1 cellular context compared by ENCODE assay signal in the genomic region with DNA sequence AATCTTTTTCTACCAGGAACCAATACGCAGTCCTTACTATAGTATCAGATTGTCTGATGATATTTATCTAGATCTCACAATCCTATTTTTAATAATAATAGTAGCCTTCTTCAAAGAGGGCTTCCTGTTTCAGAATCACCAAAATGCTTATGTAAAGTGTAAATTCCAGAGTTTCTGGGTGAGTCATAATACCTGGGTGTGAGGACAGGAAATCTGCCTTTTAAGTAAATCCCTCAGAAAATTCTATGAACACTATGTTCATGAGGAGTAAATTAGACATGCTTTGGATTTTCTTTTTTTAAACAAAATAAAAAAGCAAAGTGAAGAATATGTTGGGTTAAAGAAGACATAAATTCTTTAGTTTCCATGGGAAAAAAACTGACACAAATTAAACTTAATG.
TF ChIP-seq lines count a peak whose summit lies in the region.

No MANE protein-coding gene starts in this region.

TF ChIP-seq in SK-N-SH treated with all-trans-retinoic acid at 6 μM for 48 hours, 23 proteins besides CTCF, POLR2A, EP300 and RAD21 (continued from another document):
- TF ChIP-seq, protein P1, sequence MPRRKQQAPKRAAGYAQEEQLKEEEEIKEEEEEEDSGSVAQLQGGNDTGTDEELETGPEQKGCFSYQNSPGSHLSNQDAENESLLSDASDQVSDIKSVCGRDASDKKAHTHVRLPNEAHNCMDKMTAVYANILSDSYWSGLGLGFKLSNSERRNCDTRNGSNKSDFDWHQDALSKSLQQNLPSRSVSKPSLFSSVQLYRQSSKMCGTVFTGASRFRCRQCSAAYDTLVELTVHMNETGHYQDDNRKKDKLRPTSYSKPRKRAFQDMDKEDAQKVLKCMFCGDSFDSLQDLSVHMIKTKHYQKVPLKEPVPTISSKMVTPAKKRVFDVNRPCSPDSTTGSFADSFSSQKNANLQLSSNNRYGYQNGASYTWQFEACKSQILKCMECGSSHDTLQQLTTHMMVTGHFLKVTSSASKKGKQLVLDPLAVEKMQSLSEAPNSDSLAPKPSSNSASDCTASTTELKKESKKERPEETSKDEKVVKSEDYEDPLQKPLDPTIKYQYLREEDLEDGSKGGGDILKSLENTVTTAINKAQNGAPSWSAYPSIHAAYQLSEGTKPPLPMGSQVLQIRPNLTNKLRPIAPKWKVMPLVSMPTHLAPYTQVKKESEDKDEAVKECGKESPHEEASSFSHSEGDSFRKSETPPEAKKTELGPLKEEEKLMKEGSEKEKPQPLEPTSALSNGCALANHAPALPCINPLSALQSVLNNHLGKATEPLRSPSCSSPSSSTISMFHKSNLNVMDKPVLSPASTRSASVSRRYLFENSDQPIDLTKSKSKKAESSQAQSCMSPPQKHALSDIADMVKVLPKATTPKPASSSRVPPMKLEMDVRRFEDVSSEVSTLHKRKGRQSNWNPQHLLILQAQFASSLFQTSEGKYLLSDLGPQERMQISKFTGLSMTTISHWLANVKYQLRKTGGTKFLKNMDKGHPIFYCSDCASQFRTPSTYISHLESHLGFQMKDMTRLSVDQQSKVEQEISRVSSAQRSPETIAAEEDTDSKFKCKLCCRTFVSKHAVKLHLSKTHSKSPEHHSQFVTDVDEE (CRISPR knock-in tag; IDR thresholded peaks at IDR 0.05), result no peak
- TF ChIP-seq ZNF70 (CRISPR knock-in tag; IDR thresholded peaks at IDR 0.05), result no peak
- TF ChIP-seq TCF4 (CRISPR knock-in tag; IDR thresholded peaks at IDR 0.05; ENCODE audit: borderline replicate concordance), result no peak
- TF ChIP-seq, protein P2, sequence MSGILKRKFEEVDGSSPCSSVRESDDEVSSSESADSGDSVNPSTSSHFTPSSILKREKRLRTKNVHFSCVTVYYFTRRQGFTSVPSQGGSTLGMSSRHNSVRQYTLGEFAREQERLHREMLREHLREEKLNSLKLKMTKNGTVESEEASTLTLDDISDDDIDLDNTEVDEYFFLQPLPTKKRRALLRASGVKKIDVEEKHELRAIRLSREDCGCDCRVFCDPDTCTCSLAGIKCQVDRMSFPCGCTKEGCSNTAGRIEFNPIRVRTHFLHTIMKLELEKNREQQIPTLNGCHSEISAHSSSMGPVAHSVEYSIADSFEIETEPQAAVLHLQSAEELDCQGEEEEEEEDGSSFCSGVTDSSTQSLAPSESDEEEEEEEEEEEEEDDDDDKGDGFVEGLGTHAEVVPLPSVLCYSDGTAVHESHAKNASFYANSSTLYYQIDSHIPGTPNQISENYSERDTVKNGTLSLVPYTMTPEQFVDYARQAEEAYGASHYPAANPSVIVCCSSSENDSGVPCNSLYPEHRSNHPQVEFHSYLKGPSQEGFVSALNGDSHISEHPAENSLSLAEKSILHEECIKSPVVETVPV (CRISPR knock-in tag; IDR thresholded peaks at IDR 0.05), result no peak
- no peak for TF ChIP-seq RARB (CRISPR knock-in tag; IDR thresholded peaks at IDR 0.05)
- TF ChIP-seq ISL1 (CRISPR knock-in tag; IDR thresholded peaks at IDR 0.05), result no peak
TF ChIP-seq in SK-N-SH treated with all-trans-retinoic acid at 6 μM for 48 hours: peak in this region for 0.
